In the genomic region with DNA sequence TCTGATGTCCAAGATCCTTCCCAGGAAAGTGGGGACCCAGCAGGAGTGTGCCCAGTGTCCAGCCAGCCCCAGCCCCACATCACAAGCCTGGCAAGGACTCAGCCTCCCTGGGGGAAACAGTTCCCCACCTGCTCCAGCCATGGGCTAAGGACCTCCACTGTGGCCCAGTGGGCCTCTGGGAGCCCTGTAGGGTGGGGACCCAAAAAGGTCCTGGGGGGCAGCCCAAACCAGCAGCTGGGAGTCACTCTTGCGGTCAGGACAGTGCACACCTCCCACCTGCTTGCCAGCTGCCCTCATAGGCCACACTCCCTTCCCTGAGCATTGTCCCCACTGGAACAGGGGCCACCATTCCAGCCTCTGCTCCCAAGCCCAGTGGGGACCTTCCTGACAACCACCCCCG, we compare ENCODE assay signal across 17 cellular contexts. TPM values are rescaled to one million over a fixed set of nuclear protein-coding genes. Genes with fewer than 3 reads are reported as not detected.
DNase-seq lines count a peak whose midpoint lies in the region; ATAC-seq and TF ChIP-seq lines count a peak whose summit lies in the region.
"Had no signal": no experiment of that assay in that cellular context is flagged by ENCODE, and none has a peak within 500 bp of the region (broad histone marks: within the 10 kb centered on the region; RNA-seq: fewer than 3 reads in every experiment).

No MANE protein-coding gene starts in this region.

- H3K4me2 ChIP-seq in PC-9 = peak overlapping the region; percentile 81

- H2AFZ ChIP-seq in PC-9 = no peak overlapping the region

- H3K36me3 ChIP-seq in CD8-positive, alpha-beta T cell (ENCODE audit: insufficient read depth, low read length) = no peaks in the 10 kb centered on the region
- H3K36me3 ChIP-seq in PC-9 (ENCODE audit: low read depth) (no peaks in the 10 kb centered on the region), esophagus muscularis mucosa (peaks cover 0 to 13% (median 1%) of the 10 kb centered on the region in 4 donors), spleen (peaks cover 0 to 8% (median 0%) of the 10 kb centered on the region in 6 donors), brain microvascular endothelial cell (replicated peaks) (no peaks in the 10 kb centered on the region)
- H3K36me3 ChIP-seq: right atrium auricular region had no signal

- no peak for TF ChIP-seq POLR2A in esophagus muscularis mucosa (IDR thresholded peaks at IDR 0.05; ENCODE audit: low read depth)
- no peak for TF ChIP-seq POLR2A in spleen (IDR thresholded peaks at IDR 0.05)

- CTCF ChIA-PET in CD8-positive, alpha-beta T cell (lab: Charles Lee) = interaction anchor here (0.9 to 3.8 kb wide), 13 partner anchors 9 to 542 kb away, joined by 3 to 44 read pairs (median 4); a partner anchor contains a TSS
- CTCF ChIA-PET in PC-9 (lab: Charles Lee) = interaction anchor here (0.6 to 1.1 kb wide), 5 partner anchors 9 to 570 kb away, joined by 3 to 15 read pairs (median 5); no protein-coding TSS in a partner anchor

- H3K4me3 ChIP-seq in CD8-positive, alpha-beta T cell (ENCODE audit: low read depth, low read length) = no peak overlapping the region
- H3K4me3 ChIP-seq in PC-9 = no peak overlapping the region
- H3K4me3 ChIP-seq in esophagus muscularis mucosa = peak overlapping the region in 1 of 4 donors; percentile 59
- H3K4me3 ChIP-seq in spleen = peak overlapping the region in 1 of 8 donors; percentile 86
- no peak overlapping the region for H3K4me3 ChIP-seq in brain microvascular endothelial cell (ENCODE audit: low read depth, low read length)
- H3K4me3 ChIP-seq: testis had no signal

- H3K36me3 Mint-ChIP-seq in CD8-positive, alpha-beta T cell = peaks cover 2% of the 10 kb centered on the region

- H3K9me3 Mint-ChIP-seq in CD8-positive, alpha-beta T cell = no peaks in the 10 kb centered on the region
- H3K9me3 Mint-ChIP-seq in stimulated activated naive CD8-positive, alpha-beta T cell treated with anti-CD3 and anti-CD28 coated beads, Interleukin-15, amount 100 ng/mL, for 72 hours = no peaks in the 10 kb centered on the region
- H3K9me3 Mint-ChIP-seq: HFFc6 had no signal

- H3K9me2 ChIP-seq in PC-9 (ENCODE audit: insufficient read depth) = no peaks in the 10 kb centered on the region

- H3K4me1 ChIP-seq in CD8-positive, alpha-beta T cell (ENCODE audit: insufficient read depth, low read length) = peaks cover 52% of the 10 kb centered on the region
- H3K4me1 ChIP-seq in PC-9 (replicated peaks; ENCODE audit: insufficient read depth) (peaks cover 8% of the 10 kb centered on the region; the same call in 1 of the 2 replicates), esophagus muscularis mucosa (peaks cover 24 to 46% (median 40%) of the 10 kb centered on the region in 4 donors), spleen (peaks cover 35 to 91% (median 69%) of the 10 kb centered on the region in 6 donors)

- in situ Hi-C loops in brain microvascular endothelial cell (cut with HindIII; ENCODE audit: low pct_ligation_motif_present, low sequenced_read_pairs) = loop anchor here (25.0 kb wide), 2 partner anchors 89 to 214 kb away; a partner anchor contains a TSS

- peak overlapping the region; percentile 84 for H3K4me3 Mint-ChIP-seq in CD8-positive, alpha-beta T cell
- H3K4me3 Mint-ChIP-seq in stimulated activated naive CD8-positive, alpha-beta T cell treated with anti-CD3 and anti-CD28 coated beads, Interleukin-15, amount 100 ng/mL, for 72 hours = no peak overlapping the region

- no peak for DNase-seq in CD8-positive, alpha-beta T cell
- DNase-seq in PC-9 = no peak
- no peak for DNase-seq in esophagus muscularis mucosa (ENCODE audit: extremely low spot score)
- DNase-seq in spleen = peak; percentile 76
- no peak for DNase-seq in brain microvascular endothelial cell
- no peak for DNase-seq in stimulated activated naive CD8-positive, alpha-beta T cell treated with anti-CD3 and anti-CD28 coated beads, Interleukin-15, amount 100 ng/mL, for 72 hours
- DNase-seq in activated effector memory CD4-positive, alpha-beta T cell treated with Interleukin-2 at 50 U/mL for 16 hours = no peak
- DNase-seq: activated CD8-positive, alpha-beta memory T cell treated with anti-CD3 and anti-CD28 coated beads for 24 hours; foreskin melanocyte; HFFc6; left lung; MV-4-11; stimulated activated CD4-positive, alpha-beta T cell treated with anti-CD3 and anti-CD28 coated beads, Interleukin-2, amount 100 ng/mL, for 24 hours had no signal

- 100% methylated on average over 1 of the region's 2 CpGs for WGBS in esophagus muscularis mucosa
- 63 to 83% (median 80%) methylated on average over 1 to 2 of the region's 2 CpGs for WGBS in spleen, 5 donors

- H3K27ac ChIP-seq in CD8-positive, alpha-beta T cell (ENCODE audit: low read depth, low read length) = no peak overlapping the region
- H3K27ac ChIP-seq in PC-9 = no peak overlapping the region
- H3K27ac ChIP-seq in esophagus muscularis mucosa (replicated peaks in 1 of 4) = peak overlapping the region in 3 of 4 donors; percentile 41 to 68 (median 57)
- peak overlapping the region in 3 of 8 donors; percentile 60 to 93 (median 66) for H3K27ac ChIP-seq in spleen
- no peak overlapping the region for H3K27ac ChIP-seq in brain microvascular endothelial cell
- H3K27ac ChIP-seq: left lung, testis had no signal

- H3K4me1 Mint-ChIP-seq in CD8-positive, alpha-beta T cell (ENCODE audit: low read depth) = peaks cover 31% of the 10 kb centered on the region
- peaks cover 70% of the 10 kb centered on the region for H3K4me1 Mint-ChIP-seq in stimulated activated naive CD8-positive, alpha-beta T cell treated with anti-CD3 and anti-CD28 coated beads, Interleukin-15, amount 100 ng/mL, for 72 hours

- no peak overlapping the region for H3K27ac Mint-ChIP-seq in CD8-positive, alpha-beta T cell
- H3K27ac Mint-ChIP-seq in stimulated activated naive CD8-positive, alpha-beta T cell treated with anti-CD3 and anti-CD28 coated beads, Interleukin-15, amount 100 ng/mL, for 72 hours = no peak overlapping the region
- H3K27ac Mint-ChIP-seq: HFFc6 had no signal

- peaks cover 8% of the 10 kb centered on the region; the same call in 1 of the 2 replicates for H3F3A ChIP-seq in PC-9 (ENCODE audit: insufficient read depth, low read depth)

- no peaks in the 10 kb centered on the region for H3K27me3 Mint-ChIP-seq in CD8-positive, alpha-beta T cell (ENCODE audit: low read depth)
- H3K27me3 Mint-ChIP-seq in stimulated activated naive CD8-positive, alpha-beta T cell treated with anti-CD3 and anti-CD28 coated beads, Interleukin-15, amount 100 ng/mL, for 72 hours = no peaks in the 10 kb centered on the region

- POLR2A ChIA-PET in CD8-positive, alpha-beta T cell (lab: Charles Lee) = interaction anchor here (1.2 kb wide), 1 partner anchor 9 kb away, joined by 5 read pairs; no protein-coding TSS in a partner anchor
- POLR2A ChIA-PET in PC-9 (lab: Charles Lee; ENCODE audit: unreplicated experiment) = no interaction called here

- intact Hi-C loops in CD8-positive, alpha-beta T cell (cut with DNase I, micrococcal nuclease) = loop anchor here in 1 of 2 experiments (5.0 kb wide), 1 partner anchor 46 kb away; a partner anchor contains a TSS
- intact Hi-C loops in PC-9 (cut with micrococcal nuclease; ENCODE audit: unreplicated experiment) (loop anchor here (5.0 kb wide), 1 partner anchor 179 kb away; a partner anchor contains a TSS), esophagus muscularis mucosa (cut with DNase I) (no loop called here), spleen (cut with DNase I; ENCODE audit: low total_unique reads) (no loop called here)

- no peak for TF ChIP-seq EP300 in esophagus muscularis mucosa (IDR thresholded peaks at IDR 0.05)

- H3K79me2 ChIP-seq in PC-9 (ENCODE audit: low read depth) = no peaks in the 10 kb centered on the region

- no TSS peak for BruUV-seq in PC-9 (replicated peaks; lab: Mats Ljungman, UMichigan)

- no peak for TF ChIP-seq CTCF in CD8-positive, alpha-beta T cell (IDR thresholded peaks at IDR 0.05)
- TF ChIP-seq CTCF in PC-9 (conservative IDR thresholded peaks at IDR 0.05) (no peak), esophagus muscularis mucosa (IDR thresholded peaks at IDR 0.05) (no peak), spleen (IDR thresholded peaks at IDR 0.05 in 8 of 11, conservative IDR thresholded peaks at IDR 0.05 in 3 of 11) (no peak), brain microvascular endothelial cell (IDR thresholded peaks at IDR 0.05; ENCODE audit: low read depth, low read length, missing control alignments) (no peak)

- H4K20me1 ChIP-seq in PC-9 (ENCODE audit: insufficient read depth) = no peaks in the 10 kb centered on the region; the same call in 1 of the 2 replicates

- no peaks in the 10 kb centered on the region for H3K9me3 ChIP-seq in CD8-positive, alpha-beta T cell (ENCODE audit: low read length)
- no peaks in the 10 kb centered on the region for H3K9me3 ChIP-seq in PC-9 (ENCODE audit: insufficient read depth, low read depth)
- no peaks in the 10 kb centered on the region for H3K9me3 ChIP-seq in esophagus muscularis mucosa
- no peaks in the 10 kb centered on the region for H3K9me3 ChIP-seq in spleen
- H3K9me3 ChIP-seq: left lung, right atrium auricular region, testis had no signal

- no peak for ATAC-seq in CD8-positive, alpha-beta T cell
- no peak for ATAC-seq in stimulated activated naive CD8-positive, alpha-beta T cell treated with anti-CD3 and anti-CD28 coated beads, Interleukin-15, amount 100 ng/mL, for 72 hours
- ATAC-seq: left lung had no signal

- H3K27me3 ChIP-seq in CD8-positive, alpha-beta T cell (ENCODE audit: insufficient read depth, low read length) = no peaks in the 10 kb centered on the region
- no peaks in the 10 kb centered on the region for H3K27me3 ChIP-seq in PC-9 (ENCODE audit: insufficient read depth, low read depth)
- H3K27me3 ChIP-seq in esophagus muscularis mucosa = no peaks in the 10 kb centered on the region
- no peaks in the 10 kb centered on the region for H3K27me3 ChIP-seq in spleen (replicated peaks in 1 of 7)
- no peaks in the 10 kb centered on the region for H3K27me3 ChIP-seq in brain microvascular endothelial cell (replicated peaks)
- H3K27me3 ChIP-seq: left lung, right atrium auricular region, testis had no signal

RNA-seq across cellular contexts. Expression of a gene that starts 1.7 kb away (rescaled TPM):
- total RNA-seq in CD8-positive, alpha-beta T cell = 10 to 100 TPM; 87.5 to 93.0 TPM
- total RNA-seq in PC-9 (2021) (79.2 and 115 TPM in 2 replicates), esophagus muscularis mucosa (10 to 100 TPM; 17.4 to 30.9 (median 21.6) TPM), spleen (10 to 100 TPM; 36.3 to 97.5 (median 59.0) TPM)
- polyA plus RNA-seq in spleen = 10 to 100 TPM; 11.9 to 38.6 (median 19.6) TPM

RNA-seq across cellular contexts. Expression of a gene that starts 5.5 kb away (rescaled TPM):
- total RNA-seq in CD8-positive, alpha-beta T cell = under 1 TPM; 0.42 to 0.65 TPM
- total RNA-seq in PC-9 (2021) (not detected in 2 replicates), esophagus muscularis mucosa (under 1 TPM in 2 of 4 donors, not detected in 2; 0.32 to 0.83 TPM), spleen (10 to 100 TPM in 2 of 7 donors, 1 to 10 TPM in 5; 5.5 to 14.9 (median 6.7) TPM)
- polyA plus RNA-seq in spleen = 1 to 10 TPM; 4.0 to 6.9 (median 4.8) TPM
- total RNA-seq: HFFc6, myocyte, RPMI7951 had no signal

RNA-seq across cellular contexts. Expression of a gene that starts 19.6 kb away (rescaled TPM):
- total RNA-seq in CD8-positive, alpha-beta T cell = 10 to 100 TPM; 29.7 to 29.8 TPM
- 89.8 and 137 TPM in 2 replicates for total RNA-seq in PC-9 (2021)
- 100 to 1,000 TPM in 2 of 4 donors, 10 to 100 TPM in 2; 45.3 to 119 (median 91.5) TPM for total RNA-seq in esophagus muscularis mucosa
- total RNA-seq in spleen = 100 to 1,000 TPM in 5 of 7 donors, 10 to 100 TPM in 2; 86.3 to 197 (median 111) TPM
- polyA plus RNA-seq in spleen = 100 to 1,000 TPM; 104 to 358 (median 256) TPM

RNA-seq across cellular contexts. Expression of a gene that starts 27.5 kb away (rescaled TPM):
- total RNA-seq in CD8-positive, alpha-beta T cell = not detected
- total RNA-seq in PC-9 (2021) (9.0 and 14.1 TPM in 2 replicates), esophagus muscularis mucosa (1 to 10 TPM in 2 of 4 donors, under 1 TPM in 2; 0.42 to 1.2 (median 1.0) TPM), spleen (under 1 TPM in 2 of 7 donors, not detected in 5; 0.32 to 0.40 TPM)
- under 1 TPM in 2 of 3 donors, not detected in 1; 0.11 to 0.58 TPM for polyA plus RNA-seq in spleen
- total RNA-seq: RPMI7951 had no signal

RNA-seq across cellular contexts. Expression of a gene that starts 30.0 kb away (rescaled TPM):
- total RNA-seq in CD8-positive, alpha-beta T cell = 1 to 10 TPM; 7.6 to 8.8 TPM
- total RNA-seq in PC-9 (2021) = 24.1 and 39.7 TPM in 2 replicates
- total RNA-seq in esophagus muscularis mucosa = 1 to 10 TPM in 2 of 4 donors, not detected in 2; 1.4 to 2.5 TPM
- 10 to 100 TPM in 1 of 7 donors, 1 to 10 TPM in 6; 3.5 to 10.7 (median 5.5) TPM for total RNA-seq in spleen
- polyA plus RNA-seq in spleen = 1 to 10 TPM; 2.9 to 7.2 (median 5.3) TPM
- total RNA-seq: myocyte had no signal

Comparison
In these comparisons a context has a peak if more than half of its experiments do, and no peak if none do; other contexts are left out.
1. H3K27ac ChIP-seq: peak in esophagus muscularis mucosa (3 of 4); none in CD8-positive, alpha-beta T cell (single experiment), PC-9 (single experiment) and brain microvascular endothelial cell (single experiment).